1 cellular context compared by ENCODE assay signal in genomic region chr7:23470290-23471089, GRCh38.
TF ChIP-seq lines count a peak whose summit lies in the region.

TSS of gene IGF2BP3 (minus strand) at chr7:23470491. CDS start at chr7:23470110, 381 bp downstream.

TF ChIP-seq in HEK293, 187 proteins besides CTCF, POLR2A, EP300 and RAD21 (continued from another document and continues in another):
- TF ChIP-seq ZNF449 (tag by site-specific recombination; IDR thresholded peaks at IDR 0.05) (no peak), TRIM28 (IDR thresholded peaks at IDR 0.05; ENCODE audit: borderline replicate concordance, low read length) (peak; percentile 85; the same call in 1 of the 2 replicates), IKZF3 (tag by site-specific recombination; IDR thresholded peaks at IDR 0.05) (peak; percentile 97), ZNF24 (tag by site-specific recombination; IDR thresholded peaks at IDR 0.05) (peak; percentile 97), ZSCAN16 (tag by site-specific recombination; IDR thresholded peaks at IDR 0.05) (no peak; the same call in none of the 2 replicates), ZNF37A (tag by site-specific recombination; IDR thresholded peaks at IDR 0.05) (no peak), HOXD13 (CRISPR knock-in tag; IDR thresholded peaks at IDR 0.05; ENCODE audit: borderline replicate concordance) (no peak), HOXC10 (CRISPR knock-in tag; IDR thresholded peaks at IDR 0.05) (no peak), ZIC2 (tag by site-specific recombination; IDR thresholded peaks at IDR 0.05) (peak; percentile 55), KLF7 (tag by site-specific recombination; IDR thresholded peaks at IDR 0.05; ENCODE audit: borderline replicate concordance) (peak; percentile 92), ZSCAN23 (tag by site-specific recombination; IDR thresholded peaks at IDR 0.05) (peak; percentile 77; the same call in 1 of the 2 replicates), ZNF488 (tag by site-specific recombination; IDR thresholded peaks at IDR 0.05) (no peak), ZNF510 (tag by site-specific recombination; IDR thresholded peaks at IDR 0.05; ENCODE audit: insufficient replicate concordance) (peak; percentile 9), ZNF211 (tag by site-specific recombination; IDR thresholded peaks at IDR 0.05; ENCODE audit: low read depth) (no peak), ZFP37 (tag by site-specific recombination; IDR thresholded peaks at IDR 0.05) (0 out of 2 replicates have a peak, but pooled peaks have one; percentile 50), ZFP41 (tag by site-specific recombination; IDR thresholded peaks at IDR 0.05; ENCODE audit: borderline replicate concordance) (no peak), ZNF324 (tag by site-specific recombination; IDR thresholded peaks at IDR 0.05) (peak; percentile 93), ZNF785 (tag by site-specific recombination; IDR thresholded peaks at IDR 0.05) (no peak), ZNF174 (tag by site-specific recombination; IDR thresholded peaks at IDR 0.05) (no peak), ZNF600 (tag by site-specific recombination; IDR thresholded peaks at IDR 0.05) (peak; percentile 74), ZNF596 (tag by site-specific recombination; IDR thresholded peaks at IDR 0.05) (peak; percentile 99), MYNN (tag by site-specific recombination; IDR thresholded peaks at IDR 0.05; ENCODE audit: borderline replicate concordance) (0 out of 2 replicates have a peak, but pooled peaks have one; percentile 35), WT1 (tag by site-specific recombination; IDR thresholded peaks at IDR 0.05) (peak; percentile 87), ZBTB7A (tag by site-specific recombination; IDR thresholded peaks at IDR 0.05; ENCODE audit: low read depth) (0 out of 2 replicates have a peak, but pooled peaks have one; percentile 41), KLF10 (tag by site-specific recombination; IDR thresholded peaks at IDR 0.05) (peak; percentile 85), ZNF776 (tag by site-specific recombination; IDR thresholded peaks at IDR 0.05; ENCODE audit: borderline replicate concordance) (no peak), ZNF404 (tag by site-specific recombination; IDR thresholded peaks at IDR 0.05) (no peak), ZNF350 (tag by site-specific recombination; IDR thresholded peaks at IDR 0.05) (no peak), ZNF169 (tag by site-specific recombination; IDR thresholded peaks at IDR 0.05) (no peak), ZNF391 (tag by site-specific recombination; IDR thresholded peaks at IDR 0.05; ENCODE audit: borderline replicate concordance, low read depth) (peak; percentile 89; the same call in 1 of the 2 replicates), ZNF544 (tag by site-specific recombination; IDR thresholded peaks at IDR 0.05) (no peak), ZNF184 (tag by site-specific recombination; IDR thresholded peaks at IDR 0.05) (no peak), ZBTB17 (tag by site-specific recombination; IDR thresholded peaks at IDR 0.05) (peak; percentile 96), KLF8 (tag by site-specific recombination; IDR thresholded peaks at IDR 0.05) (peak; percentile 94), SALL2 (tag by site-specific recombination; IDR thresholded peaks at IDR 0.05; ENCODE audit: borderline replicate concordance) (no peak), OVOL3 (tag by site-specific recombination; IDR thresholded peaks at IDR 0.05) (peak; percentile 34; the same call in 1 of the 2 replicates), ZNF530 (tag by site-specific recombination; IDR thresholded peaks at IDR 0.05; ENCODE audit: low read depth) (no peak), ZNF791 (tag by site-specific recombination; IDR thresholded peaks at IDR 0.05) (no peak), ZNF621 (tag by site-specific recombination; IDR thresholded peaks at IDR 0.05) (no peak), GLIS2 (tag by site-specific recombination; IDR thresholded peaks at IDR 0.05) (peak; percentile 56), ZNF248 (tag by site-specific recombination; IDR thresholded peaks at IDR 0.05) (no peak)
- TF ChIP-seq, protein P1, sequence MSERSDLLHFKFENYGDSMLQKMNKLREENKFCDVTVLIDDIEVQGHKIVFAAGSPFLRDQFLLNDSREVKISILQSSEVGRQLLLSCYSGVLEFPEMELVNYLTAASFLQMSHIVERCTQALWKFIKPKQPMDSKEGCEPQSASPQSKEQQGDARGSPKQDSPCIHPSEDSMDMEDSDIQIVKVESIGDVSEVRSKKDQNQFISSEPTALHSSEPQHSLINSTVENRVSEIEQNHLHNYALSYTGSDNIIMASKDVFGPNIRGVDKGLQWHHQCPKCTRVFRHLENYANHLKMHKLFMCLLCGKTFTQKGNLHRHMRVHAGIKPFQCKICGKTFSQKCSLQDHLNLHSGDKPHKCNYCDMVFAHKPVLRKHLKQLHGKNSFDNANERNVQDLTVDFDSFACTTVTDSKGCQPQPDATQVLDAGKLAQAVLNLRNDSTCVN (tag by site-specific recombination; optimal IDR thresholded peaks at IDR 0.05): peak; percentile 33
- TF ChIP-seq, protein P2, sequence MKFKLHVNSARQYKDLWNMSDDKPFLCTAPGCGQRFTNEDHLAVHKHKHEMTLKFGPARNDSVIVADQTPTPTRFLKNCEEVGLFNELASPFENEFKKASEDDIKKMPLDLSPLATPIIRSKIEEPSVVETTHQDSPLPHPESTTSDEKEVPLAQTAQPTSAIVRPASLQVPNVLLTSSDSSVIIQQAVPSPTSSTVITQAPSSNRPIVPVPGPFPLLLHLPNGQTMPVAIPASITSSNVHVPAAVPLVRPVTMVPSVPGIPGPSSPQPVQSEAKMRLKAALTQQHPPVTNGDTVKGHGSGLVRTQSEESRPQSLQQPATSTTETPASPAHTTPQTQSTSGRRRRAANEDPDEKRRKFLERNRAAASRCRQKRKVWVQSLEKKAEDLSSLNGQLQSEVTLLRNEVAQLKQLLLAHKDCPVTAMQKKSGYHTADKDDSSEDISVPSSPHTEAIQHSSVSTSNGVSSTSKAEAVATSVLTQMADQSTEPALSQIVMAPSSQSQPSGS (tag by site-specific recombination; IDR thresholded peaks at IDR 0.05; ENCODE audit: low read depth): no peak
- TF ChIP-seq, protein P3, sequence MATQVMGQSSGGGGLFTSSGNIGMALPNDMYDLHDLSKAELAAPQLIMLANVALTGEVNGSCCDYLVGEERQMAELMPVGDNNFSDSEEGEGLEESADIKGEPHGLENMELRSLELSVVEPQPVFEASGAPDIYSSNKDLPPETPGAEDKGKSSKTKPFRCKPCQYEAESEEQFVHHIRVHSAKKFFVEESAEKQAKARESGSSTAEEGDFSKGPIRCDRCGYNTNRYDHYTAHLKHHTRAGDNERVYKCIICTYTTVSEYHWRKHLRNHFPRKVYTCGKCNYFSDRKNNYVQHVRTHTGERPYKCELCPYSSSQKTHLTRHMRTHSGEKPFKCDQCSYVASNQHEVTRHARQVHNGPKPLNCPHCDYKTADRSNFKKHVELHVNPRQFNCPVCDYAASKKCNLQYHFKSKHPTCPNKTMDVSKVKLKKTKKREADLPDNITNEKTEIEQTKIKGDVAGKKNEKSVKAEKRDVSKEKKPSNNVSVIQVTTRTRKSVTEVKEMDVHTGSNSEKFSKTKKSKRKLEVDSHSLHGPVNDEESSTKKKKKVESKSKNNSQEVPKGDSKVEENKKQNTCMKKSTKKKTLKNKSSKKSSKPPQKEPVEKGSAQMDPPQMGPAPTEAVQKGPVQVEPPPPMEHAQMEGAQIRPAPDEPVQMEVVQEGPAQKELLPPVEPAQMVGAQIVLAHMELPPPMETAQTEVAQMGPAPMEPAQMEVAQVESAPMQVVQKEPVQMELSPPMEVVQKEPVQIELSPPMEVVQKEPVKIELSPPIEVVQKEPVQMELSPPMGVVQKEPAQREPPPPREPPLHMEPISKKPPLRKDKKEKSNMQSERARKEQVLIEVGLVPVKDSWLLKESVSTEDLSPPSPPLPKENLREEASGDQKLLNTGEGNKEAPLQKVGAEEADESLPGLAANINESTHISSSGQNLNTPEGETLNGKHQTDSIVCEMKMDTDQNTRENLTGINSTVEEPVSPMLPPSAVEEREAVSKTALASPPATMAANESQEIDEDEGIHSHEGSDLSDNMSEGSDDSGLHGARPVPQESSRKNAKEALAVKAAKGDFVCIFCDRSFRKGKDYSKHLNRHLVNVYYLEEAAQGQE (tag by site-specific recombination; IDR thresholded peaks at IDR 0.05): no peak
- TF ChIP-seq, protein P4, sequence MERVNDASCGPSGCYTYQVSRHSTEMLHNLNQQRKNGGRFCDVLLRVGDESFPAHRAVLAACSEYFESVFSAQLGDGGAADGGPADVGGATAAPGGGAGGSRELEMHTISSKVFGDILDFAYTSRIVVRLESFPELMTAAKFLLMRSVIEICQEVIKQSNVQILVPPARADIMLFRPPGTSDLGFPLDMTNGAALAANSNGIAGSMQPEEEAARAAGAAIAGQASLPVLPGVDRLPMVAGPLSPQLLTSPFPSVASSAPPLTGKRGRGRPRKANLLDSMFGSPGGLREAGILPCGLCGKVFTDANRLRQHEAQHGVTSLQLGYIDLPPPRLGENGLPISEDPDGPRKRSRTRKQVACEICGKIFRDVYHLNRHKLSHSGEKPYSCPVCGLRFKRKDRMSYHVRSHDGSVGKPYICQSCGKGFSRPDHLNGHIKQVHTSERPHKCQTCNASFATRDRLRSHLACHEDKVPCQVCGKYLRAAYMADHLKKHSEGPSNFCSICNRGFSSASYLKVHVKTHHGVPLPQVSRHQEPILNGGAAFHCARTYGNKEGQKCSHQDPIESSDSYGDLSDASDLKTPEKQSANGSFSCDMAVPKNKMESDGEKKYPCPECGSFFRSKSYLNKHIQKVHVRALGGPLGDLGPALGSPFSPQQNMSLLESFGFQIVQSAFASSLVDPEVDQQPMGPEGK (tag by site-specific recombination; IDR thresholded peaks at IDR 0.05): peak; percentile 91
- TF ChIP-seq, protein P5, sequence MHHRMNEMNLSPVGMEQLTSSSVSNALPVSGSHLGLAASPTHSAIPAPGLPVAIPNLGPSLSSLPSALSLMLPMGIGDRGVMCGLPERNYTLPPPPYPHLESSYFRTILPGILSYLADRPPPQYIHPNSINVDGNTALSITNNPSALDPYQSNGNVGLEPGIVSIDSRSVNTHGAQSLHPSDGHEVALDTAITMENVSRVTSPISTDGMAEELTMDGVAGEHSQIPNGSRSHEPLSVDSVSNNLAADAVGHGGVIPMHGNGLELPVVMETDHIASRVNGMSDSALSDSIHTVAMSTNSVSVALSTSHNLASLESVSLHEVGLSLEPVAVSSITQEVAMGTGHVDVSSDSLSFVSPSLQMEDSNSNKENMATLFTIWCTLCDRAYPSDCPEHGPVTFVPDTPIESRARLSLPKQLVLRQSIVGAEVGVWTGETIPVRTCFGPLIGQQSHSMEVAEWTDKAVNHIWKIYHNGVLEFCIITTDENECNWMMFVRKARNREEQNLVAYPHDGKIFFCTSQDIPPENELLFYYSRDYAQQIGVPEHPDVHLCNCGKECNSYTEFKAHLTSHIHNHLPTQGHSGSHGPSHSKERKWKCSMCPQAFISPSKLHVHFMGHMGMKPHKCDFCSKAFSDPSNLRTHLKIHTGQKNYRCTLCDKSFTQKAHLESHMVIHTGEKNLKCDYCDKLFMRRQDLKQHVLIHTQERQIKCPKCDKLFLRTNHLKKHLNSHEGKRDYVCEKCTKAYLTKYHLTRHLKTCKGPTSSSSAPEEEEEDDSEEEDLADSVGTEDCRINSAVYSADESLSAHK (tag by site-specific recombination; IDR thresholded peaks at IDR 0.05): peak; percentile 85; the same call in 1 of the 2 replicates
- TF ChIP-seq, protein P6, sequence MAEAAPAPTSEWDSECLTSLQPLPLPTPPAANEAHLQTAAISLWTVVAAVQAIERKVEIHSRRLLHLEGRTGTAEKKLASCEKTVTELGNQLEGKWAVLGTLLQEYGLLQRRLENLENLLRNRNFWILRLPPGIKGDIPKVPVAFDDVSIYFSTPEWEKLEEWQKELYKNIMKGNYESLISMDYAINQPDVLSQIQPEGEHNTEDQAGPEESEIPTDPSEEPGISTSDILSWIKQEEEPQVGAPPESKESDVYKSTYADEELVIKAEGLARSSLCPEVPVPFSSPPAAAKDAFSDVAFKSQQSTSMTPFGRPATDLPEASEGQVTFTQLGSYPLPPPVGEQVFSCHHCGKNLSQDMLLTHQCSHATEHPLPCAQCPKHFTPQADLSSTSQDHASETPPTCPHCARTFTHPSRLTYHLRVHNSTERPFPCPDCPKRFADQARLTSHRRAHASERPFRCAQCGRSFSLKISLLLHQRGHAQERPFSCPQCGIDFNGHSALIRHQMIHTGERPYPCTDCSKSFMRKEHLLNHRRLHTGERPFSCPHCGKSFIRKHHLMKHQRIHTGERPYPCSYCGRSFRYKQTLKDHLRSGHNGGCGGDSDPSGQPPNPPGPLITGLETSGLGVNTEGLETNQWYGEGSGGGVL (tag by site-specific recombination; IDR thresholded peaks at IDR 0.05): peak; percentile 99
- TF ChIP-seq, protein P7, sequence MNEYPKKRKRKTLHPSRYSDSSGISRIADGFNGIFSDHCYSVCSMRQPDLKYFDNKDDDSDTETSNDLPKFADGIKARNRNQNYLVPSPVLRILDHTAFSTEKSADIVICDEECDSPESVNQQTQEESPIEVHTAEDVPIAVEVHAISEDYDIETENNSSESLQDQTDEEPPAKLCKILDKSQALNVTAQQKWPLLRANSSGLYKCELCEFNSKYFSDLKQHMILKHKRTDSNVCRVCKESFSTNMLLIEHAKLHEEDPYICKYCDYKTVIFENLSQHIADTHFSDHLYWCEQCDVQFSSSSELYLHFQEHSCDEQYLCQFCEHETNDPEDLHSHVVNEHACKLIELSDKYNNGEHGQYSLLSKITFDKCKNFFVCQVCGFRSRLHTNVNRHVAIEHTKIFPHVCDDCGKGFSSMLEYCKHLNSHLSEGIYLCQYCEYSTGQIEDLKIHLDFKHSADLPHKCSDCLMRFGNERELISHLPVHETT (tag by site-specific recombination; IDR thresholded peaks at IDR 0.05): peak; percentile 93
